8 cellular contexts compared by ENCODE assay signal in genomic region chr17:28893248-28894183, GRCh38. TPM values are rescaled to one million over a fixed set of nuclear protein-coding genes. Genes with fewer than 3 reads are reported as not detected.
DNase-seq lines count a peak whose midpoint lies in the region; ATAC-seq and TF ChIP-seq lines count a peak whose summit lies in the region.
"Not testable (repeated sequence)": the region's sequence is repeated elsewhere in the genome, so short reads cannot be mapped to it uniquely, and the experiment has no call there.

No MANE protein-coding gene starts in this region.

- CTCF ChIA-PET in IMR-90 (lab: Yijun Ruan, JAX); mammary epithelial cell (lab: Charles Lee; ENCODE audit: low non-redundant PET): not testable (repeated sequence)

- peaks cover 17% of the 10 kb centered on the region for H3K9me1 ChIP-seq in IMR-90 (ENCODE audit: insufficient read depth, low read length)

- not testable (repeated sequence) for H3K14ac ChIP-seq in IMR-90 (replicated peaks; ENCODE audit: low read depth, low read length)

- dilution Hi-C loops in IMR-90 (cut with HindIII; ENCODE audit: low sequenced_read_pairs, unreplicated experiment); mammary epithelial cell (cut with HindIII; ENCODE audit: low sequenced_read_pairs): not testable (repeated sequence)

- H3K4me1 ChIP-seq in IMR-90 (ENCODE audit: control insufficient read depth, insufficient read depth, low read length): not testable (repeated sequence)
- peaks cover 22% of the 10 kb centered on the region for H3K4me1 ChIP-seq in mammary epithelial cell (ENCODE audit: insufficient read depth, low read length)
- peaks cover 0 to 59% of the 10 kb centered on the region in 2 donors for H3K4me1 ChIP-seq in right atrium auricular region

- TF ChIP-seq CTCF in CD14-positive monocyte (IDR thresholded peaks at IDR 0.05); IMR-90 (conservative IDR thresholded peaks at IDR 0.05; ENCODE audit: low read depth, low read length); mammary epithelial cell (conservative IDR thresholded peaks at IDR 0.05 in 1 of 2, IDR thresholded peaks at IDR 0.05 in 1 of 2; ENCODE audit: extremely low read depth in 1 of 2, insufficient read depth in 1 of 2, low read depth in 1 of 2, low read length in 2 of 2); right atrium auricular region (IDR thresholded peaks at IDR 0.05); nephron progenitor cell (IDR thresholded peaks at IDR 0.05): not testable (repeated sequence)

- not testable (repeated sequence) for H4K8ac ChIP-seq in IMR-90 (ENCODE audit: low read depth in 2 of 2, low read length in 2 of 2)

- not testable (repeated sequence) for H2AFZ ChIP-seq in IMR-90 (replicated peaks; ENCODE audit: low read length, poor library complexity); mammary epithelial cell (ENCODE audit: low read depth, low read length)

- H3K23ac ChIP-seq in IMR-90 (ENCODE audit: low read depth, low read length): not testable (repeated sequence)

- not testable (repeated sequence) for H3K4me2 ChIP-seq in IMR-90 (ENCODE audit: low read depth, low read length)
- H3K4me2 ChIP-seq in mammary epithelial cell (ENCODE audit: insufficient read depth, low read depth, low read length): peak overlapping the region; percentile 6

- not testable (repeated sequence) for H2AK5ac ChIP-seq in IMR-90 (ENCODE audit: low read depth, low read length)

- H3K27ac ChIP-seq in IMR-90 (ENCODE audit: insufficient read depth, low read length); mammary epithelial cell (ENCODE audit: insufficient read depth, low read depth, low read length): not testable (repeated sequence)
- peak overlapping the region; percentile 31 to 54 for H3K27ac ChIP-seq in right atrium auricular region

- H3K4ac ChIP-seq in IMR-90 (ENCODE audit: low read depth, low read length): not testable (repeated sequence)

- POLR2A ChIA-PET in IMR-90 (lab: Charles Lee; ENCODE audit: unreplicated experiment): not testable (repeated sequence)

- not testable (repeated sequence) for H2BK20ac ChIP-seq in IMR-90 (ENCODE audit: low read depth, low read length)

- H3K4me3 Mint-ChIP-seq in CD14-positive monocyte (peak overlapping the region; percentile 66 to 84), nephron progenitor cell (peak overlapping the region; percentile 20)
- peak overlapping the region; percentile 82 to 85 for H3K4me3 Mint-ChIP-seq in stimulated activated naive CD8-positive, alpha-beta T cell treated with anti-CD3 and anti-CD28 coated beads, Interleukin-15, amount 100 ng/mL, for 72 hours

- in situ Hi-C loops in IMR-90 (cut with MboI; ENCODE audit: low sequenced_read_pairs): not testable (repeated sequence)
- in situ Hi-C loops in mammary epithelial cell (cut with MboI; ENCODE audit: low sequenced_read_pairs in 2 of 2): loop anchor here in 1 of 2 donors (10.0 kb wide), 1 partner anchor 129 kb away; no protein-coding TSS in a partner anchor

- H3K36me3 Mint-ChIP-seq in CD14-positive monocyte (peaks cover 16 to 36% of the 10 kb centered on the region in 2 donors), nephron progenitor cell (ENCODE audit: low read depth) (peaks cover 42% of the 10 kb centered on the region)

- not testable (repeated sequence) for H3K4me3 ChIP-seq in IMR-90 (ENCODE audit: insufficient read depth, low read depth, low read length); mammary epithelial cell (replicated peaks in 1 of 3; ENCODE audit: insufficient read depth in 1 of 3, low read depth in 2 of 3, low read length in 3 of 3); right atrium auricular region

- not testable (repeated sequence) for H3K9ac ChIP-seq in IMR-90 (ENCODE audit: low read depth, low read length); mammary epithelial cell (ENCODE audit: insufficient read depth, low read length)

- peak overlapping the region; percentile 94 to 99 (median 97) for H3K27ac Mint-ChIP-seq in CD14-positive monocyte
- peak overlapping the region; percentile 96 for H3K27ac Mint-ChIP-seq in nephron progenitor cell
- peak overlapping the region; percentile 100 for H3K27ac Mint-ChIP-seq in stimulated activated naive CD8-positive, alpha-beta T cell treated with anti-CD3 and anti-CD28 coated beads, Interleukin-15, amount 100 ng/mL, for 72 hours

- H4K91ac ChIP-seq in IMR-90 (ENCODE audit: insufficient read depth, low read depth, low read length): not testable (repeated sequence)

- TF ChIP-seq RAD21 in IMR-90 (IDR thresholded peaks at IDR 0.05; ENCODE audit: low read length): not testable (repeated sequence)

- H2BK120ac ChIP-seq in IMR-90 (ENCODE audit: low read depth, low read length): not testable (repeated sequence)

- not testable (repeated sequence) for BruUV-seq in IMR-90 (replicated peaks; lab: Mats Ljungman, UMichigan); mammary epithelial cell (replicated peaks; lab: Mats Ljungman, UMichigan)

- 90% methylated on average over 2 of the region's 16 CpGs; no CpG with 5 or more reads in 1 of the 2 experiments for WGBS in IMR-90 (ENCODE audit: extremely low coverage in 2 of 2, insufficient read length in 1 of 2), 2 experiments
- WGBS in mammary epithelial cell (ENCODE audit: low coverage, missing lambda C conversion rate): 61% methylated on average over 16 of the region's 16 CpGs

- ATAC-seq in IMR-90 (ENCODE audit: low read depth): not testable (repeated sequence)
- ATAC-seq in stimulated activated naive CD8-positive, alpha-beta T cell treated with anti-CD3 and anti-CD28 coated beads, Interleukin-15, amount 100 ng/mL, for 72 hours: peak; percentile 54

- H2AK9ac ChIP-seq in IMR-90 (replicated peaks; ENCODE audit: low read depth, low read length, poor library complexity): peak overlapping the region; percentile 68

- not testable (repeated sequence) for H2BK15ac ChIP-seq in IMR-90 (ENCODE audit: low read depth, low read length)

- intact Hi-C loops in CD14-positive monocyte (cut with micrococcal nuclease); IMR-90 (cut with micrococcal nuclease); mammary epithelial cell (cut with micrococcal nuclease): not testable (repeated sequence)

- H3K9me3 ChIP-seq in IMR-90 (ENCODE audit: control insufficient read depth, insufficient read depth, low read length); mammary epithelial cell (replicated peaks; ENCODE audit: insufficient read depth, low read length); right atrium auricular region: not testable (repeated sequence)

- not testable (repeated sequence) for H3K9me3 Mint-ChIP-seq in CD14-positive monocyte; nephron progenitor cell; stimulated activated naive CD8-positive, alpha-beta T cell treated with anti-CD3 and anti-CD28 coated beads, Interleukin-15, amount 100 ng/mL, for 72 hours

- not testable (repeated sequence) for TF ChIP-seq POLR2A in IMR-90 (IDR thresholded peaks at IDR 0.05; ENCODE audit: low read depth, low read length)

- H3K18ac ChIP-seq in IMR-90 (ENCODE audit: low read depth, low read length): not testable (repeated sequence)

- not testable (repeated sequence) for H3K56ac ChIP-seq in IMR-90 (ENCODE audit: extremely low read depth, insufficient read depth, low read length)

- H3K79me2 ChIP-seq in mammary epithelial cell (ENCODE audit: insufficient read depth, low read length): peaks cover 52% of the 10 kb centered on the region

- not testable (repeated sequence) for H2BK5ac ChIP-seq in IMR-90 (ENCODE audit: low read depth, low read length, poor library complexity, severe bottlenecking)

- peaks cover 33% of the 10 kb centered on the region; the same call in 1 of the 2 replicates for H4K20me1 ChIP-seq in IMR-90 (ENCODE audit: insufficient read depth, low read length)
- H4K20me1 ChIP-seq in mammary epithelial cell (ENCODE audit: insufficient read depth, low read length): not testable (repeated sequence)

- peak; percentile 52 for DNase-seq in CD14-positive monocyte (ENCODE audit: low spot score)
- not testable (repeated sequence) for DNase-seq in IMR-90; mammary epithelial cell; right atrium auricular region (ENCODE audit: low spot score); nephron progenitor cell
- peak; percentile 69 for DNase-seq in SKM-1 (lab: John Stamatoyannopoulos, UW; ENCODE audit: unreplicated experiment)
- DNase-seq in activated T-cell treated with anti-CD3 and anti-CD28 coated beads, Interleukin-2, amount 50 U/mL, for 1 hour: peak; percentile 38
- DNase-seq in stimulated activated naive CD8-positive, alpha-beta T cell treated with anti-CD3 and anti-CD28 coated beads, Interleukin-15, amount 100 ng/mL, for 72 hours: peak; percentile 41 to 62

- peaks cover 62% of the 10 kb centered on the region for H3K4me1 Mint-ChIP-seq in CD14-positive monocyte
- peaks cover 65% of the 10 kb centered on the region for H3K4me1 Mint-ChIP-seq in nephron progenitor cell
- peaks cover 82% of the 10 kb centered on the region for H3K4me1 Mint-ChIP-seq in stimulated activated naive CD8-positive, alpha-beta T cell treated with anti-CD3 and anti-CD28 coated beads, Interleukin-15, amount 100 ng/mL, for 72 hours

- H3K27me3 Mint-ChIP-seq in CD14-positive monocyte (ENCODE audit: low read depth in 3 of 3); nephron progenitor cell (ENCODE audit: low read depth, poor library complexity); stimulated activated naive CD8-positive, alpha-beta T cell treated with anti-CD3 and anti-CD28 coated beads, Interleukin-15, amount 100 ng/mL, for 72 hours: not testable (repeated sequence)

- not testable (repeated sequence) for H3K27me3 ChIP-seq in IMR-90 (ENCODE audit: control insufficient read depth, insufficient read depth, low read length); mammary epithelial cell (ENCODE audit: insufficient read depth, low read length); right atrium auricular region

- not testable (repeated sequence) for H4K5ac ChIP-seq in IMR-90 (ENCODE audit: low read depth, low read length)

- peaks cover 22 to 59% of the 10 kb centered on the region in 2 experiments for H3K79me1 ChIP-seq in IMR-90 (ENCODE audit: low read depth in 1 of 2, low read length in 2 of 2)

- H3K36me3 ChIP-seq in IMR-90 (ENCODE audit: control insufficient read depth, insufficient read depth, low read length); mammary epithelial cell (ENCODE audit: insufficient read depth, low read length); right atrium auricular region: not testable (repeated sequence)

RNA-seq across cellular contexts. Expression of gene FLOT2, which starts 4.0 kb away (rescaled TPM):
- 100 to 1,000 TPM; 244 to 271 TPM for polyA plus RNA-seq in CD14-positive monocyte
- 19.7 and 31.1 TPM in 2 replicates for total RNA-seq in IMR-90 (2012; rRNA removed)
- 60.1 and 67.9 TPM in 2 replicates for polyA plus RNA-seq in IMR-90 (2012; rRNA removed)
- 52.9 and 71.4 TPM in 2 replicates for polyA plus RNA-seq in IMR-90 (2012; cell fraction: cytosol; rRNA removed)
- polyA plus RNA-seq in IMR-90 (2012; cell fraction: nucleus; rRNA removed; ENCODE audit: low replicate concordance): 61.2 and 61.8 TPM in 2 replicates
- 100 to 1,000 TPM in 1 of 2 donors, 10 to 100 TPM in 1; 80.2 to 129 TPM for total RNA-seq in mammary epithelial cell
- 105 TPM for polyA plus RNA-seq in mammary epithelial cell
- 226 TPM for polyA minus RNA-seq in mammary epithelial cell
- total RNA-seq in right atrium auricular region: 10 to 100 TPM; 52.8 to 57.7 TPM

RNA-seq across cellular contexts. Expression of gene DHRS13, which starts 9.4 kb away (rescaled TPM):
- polyA plus RNA-seq in CD14-positive monocyte (1 to 10 TPM; 3.7 to 4.5 TPM), IMR-90 (2012; rRNA removed) (3.9 and 4.1 TPM in 2 replicates), mammary epithelial cell (7.9 TPM)
- total RNA-seq in IMR-90 (2012; rRNA removed) (2.7 and 2.8 TPM in 2 replicates), mammary epithelial cell (1 to 10 TPM; 2.3 to 7.3 TPM), right atrium auricular region (1 to 10 TPM; 2.5 to 3.9 TPM)
- 3.7 and 5.3 TPM in 2 replicates for polyA plus RNA-seq in IMR-90 (2012; cell fraction: cytosol; rRNA removed)
- 3.0 and 3.2 TPM in 2 replicates for polyA plus RNA-seq in IMR-90 (2012; cell fraction: nucleus; rRNA removed; ENCODE audit: low replicate concordance)
- polyA minus RNA-seq in mammary epithelial cell: 6.2 TPM

RNA-seq across cellular contexts. Expression of gene ERAL1, which starts 38.7 kb away (rescaled TPM):
- polyA plus RNA-seq in CD14-positive monocyte (10 to 100 TPM; 33.8 to 34.5 TPM), IMR-90 (2012; rRNA removed) (62.3 and 71.3 TPM in 2 replicates), mammary epithelial cell (68.5 TPM)
- total RNA-seq in IMR-90 (2012; rRNA removed) (25.8 and 34.1 TPM in 2 replicates), mammary epithelial cell (10 to 100 TPM; 48.4 to 53.2 TPM), right atrium auricular region (10 to 100 TPM; 32.0 to 51.4 TPM)
- polyA plus RNA-seq in IMR-90 (2012; cell fraction: cytosol; rRNA removed): 66.0 and 115 TPM in 2 replicates
- polyA plus RNA-seq in IMR-90 (2012; cell fraction: nucleus; rRNA removed; ENCODE audit: low replicate concordance): 53.6 and 107 TPM in 2 replicates
- 83.1 TPM for polyA minus RNA-seq in mammary epithelial cell

RNA-seq across cellular contexts. Expression of gene FAM222B, which starts 50.9 kb away (rescaled TPM):
- 1 to 10 TPM; 1.5 to 1.9 TPM for polyA plus RNA-seq in CD14-positive monocyte
- 2.2 and 2.5 TPM in 2 replicates for total RNA-seq in IMR-90 (2012; rRNA removed)
- 10.8 and 11.4 TPM in 2 replicates for polyA plus RNA-seq in IMR-90 (2012; rRNA removed)
- 9.8 and 15.2 TPM in 2 replicates for polyA plus RNA-seq in IMR-90 (2012; cell fraction: cytosol; rRNA removed)
- polyA plus RNA-seq in IMR-90 (2012; cell fraction: nucleus; rRNA removed; ENCODE audit: low replicate concordance): 26.2 and 26.3 TPM in 2 replicates
- 10 to 100 TPM; 11.0 to 28.9 TPM for total RNA-seq in mammary epithelial cell
- 25.3 TPM for polyA plus RNA-seq in mammary epithelial cell
- polyA minus RNA-seq in mammary epithelial cell: 24.8 TPM
- total RNA-seq in right atrium auricular region: 10 to 100 TPM; 26.5 to 30.0 TPM

RNA-seq across cellular contexts. Expression of gene PHF12, which starts 57.8 kb away (rescaled TPM):
- polyA plus RNA-seq in CD14-positive monocyte: 1 to 10 TPM; 1.4 to 2.5 TPM
- 25.6 and 26.7 TPM in 2 replicates for total RNA-seq in IMR-90 (2012; rRNA removed)
- 24.4 and 28.9 TPM in 2 replicates for polyA plus RNA-seq in IMR-90 (2012; rRNA removed)
- polyA plus RNA-seq in IMR-90 (2012; cell fraction: cytosol; rRNA removed): 27.1 and 31.6 TPM in 2 replicates
- 46.7 and 79.8 TPM in 2 replicates for polyA plus RNA-seq in IMR-90 (2012; cell fraction: nucleus; rRNA removed; ENCODE audit: low replicate concordance)
- total RNA-seq in mammary epithelial cell: 10 to 100 TPM; 22.7 to 31.1 TPM
- polyA plus RNA-seq in mammary epithelial cell: 17.8 TPM
- polyA minus RNA-seq in mammary epithelial cell: 60.6 TPM
- 10 to 100 TPM; 19.6 to 35.7 TPM for total RNA-seq in right atrium auricular region

Comparison
In these comparisons a context has a peak if more than half of its experiments do, and no peak if none do; other contexts are left out.
1. H3K4me3 Mint-ChIP-seq: peak in every context shown above with its lines; median percentile 84 in stimulated activated naive CD8-positive, alpha-beta T cell treated with anti-CD3 and anti-CD28 coated beads, Interleukin-15, amount 100 ng/mL, for 72 hours; 75 in CD14-positive monocyte; 20 in nephron progenitor cell.